2 cellular contexts compared by ENCODE assay signal in the genomic region with DNA sequence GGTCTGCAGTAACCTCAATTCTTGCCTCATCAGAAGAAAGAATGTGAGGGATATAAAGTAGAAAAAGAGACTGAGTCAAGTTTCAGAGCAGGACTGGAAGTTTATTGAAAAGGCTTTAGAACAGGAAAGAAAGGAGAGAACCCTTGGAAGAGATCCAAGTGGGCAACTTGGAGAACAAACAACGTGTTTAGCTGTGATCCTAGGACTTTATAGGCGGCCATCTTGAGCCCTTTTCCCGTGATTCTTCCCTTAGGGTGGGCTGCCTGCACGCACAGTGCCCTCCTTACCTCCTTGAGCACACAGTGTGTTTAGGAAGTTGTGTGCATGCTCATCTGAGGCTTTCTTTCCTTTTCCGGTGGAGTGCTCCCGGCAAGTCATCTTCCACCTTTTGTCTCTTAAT.
TF ChIP-seq lines count a peak whose summit lies in the region.

No MANE protein-coding gene starts in this region.

TF ChIP-seq in SK-N-SH, 30 proteins besides CTCF, POLR2A, EP300 and RAD21:
- TF ChIP-seq RXRA (IDR thresholded peaks at IDR 0.05; ENCODE audit: borderline replicate concordance, low read depth) (no peak), TAF1 (IDR thresholded peaks at IDR 0.05; ENCODE audit: borderline replicate concordance, low read depth, low read length) (no peak), TCF12 (IDR thresholded peaks at IDR 0.05) (no peak), POLR2AphosphoS5 (IDR thresholded peaks at IDR 0.05; ENCODE audit: low read depth, low read length) (no peak)
TF ChIP-seq in SK-N-SH: peak in this region for 0.

TF ChIP-seq in SK-N-SH treated with all-trans-retinoic acid at 6 μM for 48 hours, 23 proteins besides CTCF, POLR2A, EP300 and RAD21:
- no peak for TF ChIP-seq CREB5 (CRISPR knock-in tag; IDR thresholded peaks at IDR 0.05; ENCODE audit: low read depth)
- TF ChIP-seq GLIS3 (CRISPR knock-in tag; IDR thresholded peaks at IDR 0.05), result no peak
- TF ChIP-seq ZNF8 (CRISPR knock-in tag; IDR thresholded peaks at IDR 0.05), result no peak
